Comparison of ENCODE assay signal across 8 cellular contexts in genomic region chr19:56120002-56120370, GRCh38. TPM values are rescaled to one million over a fixed set of nuclear protein-coding genes. Genes with fewer than 3 reads are reported as not detected.
DNase-seq lines count a peak whose midpoint lies in the region; ATAC-seq and TF ChIP-seq lines count a peak whose summit lies in the region.

No MANE protein-coding gene starts in this region.

- H3K9me2 ChIP-seq in Loucy (replicated peaks; ENCODE audit: low read depth, low read length): no peaks in the 10 kb centered on the region

- POLR2A ChIA-PET in AG04450 (lab: Yijun Ruan, JAX): interaction anchor here (0.6 to 1.6 kb wide), 5 partner anchors 9 to 1148 kb away, joined by 3 to 8 read pairs (median 3); partner anchors contain the start of gene ZNF444

- no peak for DNase-seq in AG04450 (ENCODE audit: low read depth, low spot score)
- DNase-seq in coronary artery (ENCODE audit: low spot score): no peak
- no peak for DNase-seq in naive B cell
- DNase-seq in SKM-1 (lab: John Stamatoyannopoulos, UW; ENCODE audit: unreplicated experiment): no peak
- DNase-seq in NCI-H446 treated with DMSO at 0.1 percent for 48 hours (lab: John Stamatoyannopoulos, UW): no peak
- DNase-seq in stimulated activated CD4-positive, alpha-beta T cell treated with anti-CD3 and anti-CD28 coated beads, Interleukin-12 subunit alpha, Interleukin-12 subunit beta, amount 100 ng/mL, for 4 hours: no peak

- H3K36me3 Mint-ChIP-seq in naive B cell: no peaks in the 10 kb centered on the region

- H3K27ac ChIP-seq in AG04450 (ENCODE audit: low read depth, low read length) (peak overlapping the region; percentile 91), coronary artery (peak overlapping the region; percentile 85 to 97)

- no peaks in the 10 kb centered on the region for H3K36me3 ChIP-seq in Loucy (ENCODE audit: insufficient read depth, low read length)

- peak overlapping the region; percentile 73 for H3K4me3 ChIP-seq in AG04450 (ENCODE audit: low read depth, low read length)
- H3K4me3 ChIP-seq in Loucy (ENCODE audit: low read length, poor library complexity, severe bottlenecking): peak overlapping the region; percentile 99
- peak overlapping the region; percentile 92 for H3K4me3 ChIP-seq in coronary artery

- H3K4me3 Mint-ChIP-seq in naive B cell: peak overlapping the region; percentile 77 to 95 (median 94)

- no peak for ATAC-seq in naive B cell (ENCODE audit: low read depth in 2 of 2)
- ATAC-seq in GM18502 (IDR thresholded peaks at IDR 0.05; ENCODE audit: poor library complexity, unreplicated experiment): no peak

- H4K20me1 ChIP-seq in Loucy (ENCODE audit: insufficient read depth, low read length, poor library complexity, severe bottlenecking): peaks cover 45% of the 10 kb centered on the region

- no peaks in the 10 kb centered on the region for H3F3A ChIP-seq in Loucy (ENCODE audit: low read depth)

- H3K9ac ChIP-seq in Loucy (ENCODE audit: low read depth, low read length, poor library complexity, severe bottlenecking): peak overlapping the region; percentile 97

- H3K4me2 ChIP-seq in Loucy (ENCODE audit: low read depth, low read length, poor library complexity, severe bottlenecking): peak overlapping the region; percentile 96

- peaks cover 53% of the 10 kb centered on the region for H3K79me2 ChIP-seq in Loucy (ENCODE audit: insufficient read depth, low read length)

- CTCF ChIA-PET in AG04450 (lab: Charles Lee): interaction anchor here (0.6 kb wide), 1 partner anchor 23 kb away, joined by 3 read pairs; no protein-coding TSS in a partner anchor

- H3K27me3 Mint-ChIP-seq in naive B cell: no peaks in the 10 kb centered on the region

- H2AFZ ChIP-seq in Loucy (ENCODE audit: low read length): no peak overlapping the region

- peak overlapping the region; percentile 97 to 99 (median 98) for H3K27ac Mint-ChIP-seq in naive B cell

- H3K9me3 ChIP-seq in AG04450 (ENCODE audit: control insufficient read depth, insufficient read depth, low read length) (no peaks in the 10 kb centered on the region; the same call in 1 of the 2 replicates), Loucy (ENCODE audit: insufficient read depth, low read depth, low read length) (no peaks in the 10 kb centered on the region)

- H3K9me3 Mint-ChIP-seq in naive B cell: no peaks in the 10 kb centered on the region

- H3K4me1 ChIP-seq in Loucy (ENCODE audit: insufficient read depth, low read length, poor library complexity, severe bottlenecking): peaks cover 25% of the 10 kb centered on the region

- H3K4me1 Mint-ChIP-seq in naive B cell: peaks cover 32 to 55% (median 41%) of the 10 kb centered on the region in 3 donors

- H3K27me3 ChIP-seq in AG04450 (ENCODE audit: control insufficient read depth, insufficient read depth, low read length): no peaks in the 10 kb centered on the region
- H3K27me3 ChIP-seq in Loucy (ENCODE audit: insufficient read depth, low read length, poor library complexity, severe bottlenecking): no peaks in the 10 kb centered on the region

- no peak for TF ChIP-seq CTCF in AG04450 (IDR thresholded peaks at IDR 0.05; ENCODE audit: low read depth, low read length)
- no peak for TF ChIP-seq CTCF in Loucy (conservative IDR thresholded peaks at IDR 0.05; ENCODE audit: low read length)
- TF ChIP-seq CTCF in coronary artery (IDR thresholded peaks at IDR 0.05): no peak

RNA-seq across cellular contexts. Expression of gene ZNF787, which starts 1.1 kb away (rescaled TPM):
- polyA plus RNA-seq in AG04450 (2011; rRNA removed) (4.5 and 8.5 TPM in 2 replicates), naive B cell (ENCODE audit: low read depth in 6 of 6) (1 to 10 TPM; 1.4 to 4.7 (median 2.5) TPM)
- 2.0 and 3.0 TPM in 2 replicates for polyA minus RNA-seq in AG04450 (2011; rRNA and poly(A)+ RNA removed)

RNA-seq across cellular contexts. Expression of gene ZNF444, which starts 21.1 kb away (rescaled TPM):
- polyA plus RNA-seq in AG04450 (2011; rRNA removed): 9.9 and 11.6 TPM in 2 replicates
- polyA minus RNA-seq in AG04450 (2011; rRNA and poly(A)+ RNA removed): 5.5 and 6.6 TPM in 2 replicates
- polyA plus RNA-seq in naive B cell (ENCODE audit: low read depth in 6 of 6): 10 to 100 TPM in 5 of 6 donors, 1 to 10 TPM in 1; 9.7 to 24.6 (median 13.1) TPM

RNA-seq across cellular contexts. Expression of gene GALP, which starts 55.8 kb away (rescaled TPM):
- polyA plus RNA-seq in AG04450 (2011; rRNA removed): not detected in 2 replicates
- not detected in 2 replicates for polyA minus RNA-seq in AG04450 (2011; rRNA and poly(A)+ RNA removed)
- not detected for polyA plus RNA-seq in naive B cell (ENCODE audit: low read depth in 6 of 6)
